ENCODE assay signal across 2 cellular contexts in the genomic region with DNA sequence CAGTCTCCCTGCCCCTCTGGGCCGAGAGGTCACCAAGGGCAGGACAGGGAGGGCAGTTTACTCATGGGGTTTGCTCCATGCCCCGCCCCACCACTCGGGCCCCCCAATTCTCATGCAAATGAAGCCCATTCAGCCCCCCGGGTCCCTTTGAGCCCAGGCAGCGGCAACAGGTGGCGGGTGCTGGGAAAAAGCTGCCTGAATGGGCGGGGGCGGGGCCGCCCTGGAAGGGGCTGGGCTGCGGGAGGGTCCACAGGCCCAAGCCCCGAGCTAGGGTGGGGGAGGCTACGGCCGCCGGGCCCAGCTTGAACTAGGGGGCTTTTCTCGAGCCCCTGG.
TF ChIP-seq lines count a peak whose summit lies in the region.

No MANE protein-coding gene starts in this region.

TF ChIP-seq in SK-N-SH, 30 proteins besides CTCF, POLR2A, EP300 and RAD21 (continued from another document):
- TF ChIP-seq REST (IDR thresholded peaks at IDR 0.05; ENCODE audit: low read depth, low read length), result no peak

TF ChIP-seq in SK-N-SH treated with all-trans-retinoic acid at 6 μM for 48 hours, 23 proteins besides CTCF, POLR2A, EP300 and RAD21 (continued from another document):
- no peak for TF ChIP-seq TSHZ2 (CRISPR knock-in tag; IDR thresholded peaks at IDR 0.05)
